ENCODE assay signal across 23 cellular contexts in genomic region chr4:24810016-24810415, GRCh38. TPM values are rescaled to one million over a fixed set of nuclear protein-coding genes. Genes with fewer than 3 reads are reported as not detected.
A peak's percentile ranks its signal among the peaks of the same experiment; 100 is the strongest.
DNase-seq lines count a peak whose midpoint lies in the region; ATAC-seq and TF ChIP-seq lines count a peak whose summit lies in the region.
"Had no signal": no experiment of that assay in that cellular context is flagged by ENCODE, and none has a peak within 500 bp of the region (broad histone marks: within the 10 kb centered on the region; RNA-seq: fewer than 3 reads in every experiment).

No MANE protein-coding gene starts in this region.

- intact Hi-C loops in IMR-90 (cut with micrococcal nuclease) (loop anchor here (5.0 kb wide), 1 partner anchor 42 kb away; no protein-coding TSS in a partner anchor), body of pancreas (cut with DNase I) (no loop called here)

- DNase-seq in A172 (ENCODE audit: low spot score) (peak; percentile 14), IMR-90 (peak; percentile 83), epithelial cell of esophagus (ENCODE audit: low read depth) (peak; percentile 27), mesendoderm (no peak), nucleus accumbens (lab: John Stamatoyannopoulos, UW) (no peak), body of pancreas (no peak)
- no peak for DNase-seq in activated CD4-positive, alpha-beta T cell treated with anti-CD3 and anti-CD28 coated beads for 4 hours
- DNase-seq: activated CD4-positive, alpha-beta T cell treated with anti-CD3 and anti-CD28 coated beads, Interleukin-2, amount 50 U/mL, for 4 hours; CD4-positive, CD25-positive, alpha-beta regulatory T cell; dermis blood vessel endothelial cell; naive B cell; NCI-H1436 treated with DMSO at 0.1 percent for 48 hours; NCI-H2171; OCI-M1; ovary; SIG-M5 had no signal

- peaks cover 3% of the 10 kb centered on the region; the same call in 1 of the 2 replicates for H3K36me3 ChIP-seq in IMR-90 (ENCODE audit: control insufficient read depth, insufficient read depth, low read length)
- H3K36me3 ChIP-seq in mesendoderm (ENCODE audit: control insufficient read depth, insufficient read depth, low read length), result no peaks in the 10 kb centered on the region
- H3K36me3 ChIP-seq in body of pancreas (replicated peaks in 1 of 2; ENCODE audit: insufficient read depth in 1 of 2, low read depth in 2 of 2), result peaks cover 0 to 7% of the 10 kb centered on the region in 2 donors
- H3K36me3 ChIP-seq: ovary had no signal

- H2BK20ac ChIP-seq in IMR-90 (ENCODE audit: low read depth, low read length), result peak overlapping the region; percentile 83

- no peaks in the 10 kb centered on the region for H3K79me2 ChIP-seq in mesendoderm (ENCODE audit: control insufficient read depth, insufficient read depth, low read length)

- in situ Hi-C loops in IMR-90 (cut with MboI; ENCODE audit: low sequenced_read_pairs), result no loop called here

- H3K4me3 ChIP-seq in IMR-90 (ENCODE audit: insufficient read depth, low read depth, low read length) (no peak overlapping the region), epithelial cell of esophagus (ENCODE audit: low read length) (no peak overlapping the region), mesendoderm (ENCODE audit: low read length) (no peak overlapping the region), body of pancreas (no peak overlapping the region)
- H3K4me3 ChIP-seq: lung, ovary, vagina had no signal

- H3K4me2 ChIP-seq in IMR-90 (ENCODE audit: low read depth, low read length) (peak overlapping the region; percentile 66), mesendoderm (ENCODE audit: low read length) (no peak overlapping the region)

- H3K56ac ChIP-seq in IMR-90 (ENCODE audit: extremely low read depth, insufficient read depth, low read length), result no peak overlapping the region
- no peak overlapping the region for H3K56ac ChIP-seq in mesendoderm (ENCODE audit: low read length)

- POLR2A ChIA-PET in IMR-90 (lab: Charles Lee; ENCODE audit: unreplicated experiment), result no interaction called here

- H3K79me1 ChIP-seq in IMR-90 (ENCODE audit: low read depth in 1 of 2, low read length in 2 of 2) (peaks cover 0 to 5% of the 10 kb centered on the region in 2 experiments; a peak in 1 of 4 replicates), mesendoderm (ENCODE audit: low read length) (no peaks in the 10 kb centered on the region)

- peak overlapping the region; percentile 66 for H3K14ac ChIP-seq in IMR-90 (replicated peaks; ENCODE audit: low read depth, low read length)

- H4K20me1 ChIP-seq in IMR-90 (ENCODE audit: insufficient read depth, low read length), result 0 out of 2 replicates have a peak, but pooled peaks cover 3% of the 10 kb centered on the region

- peak overlapping the region in 1 of 2 experiments; percentile 69; a peak in 1 of 4 replicates for H4K8ac ChIP-seq in IMR-90 (ENCODE audit: low read depth in 2 of 2, low read length in 2 of 2)
- H4K8ac ChIP-seq in mesendoderm (ENCODE audit: low read depth, low read length), result no peak overlapping the region

- peaks cover 8% of the 10 kb centered on the region for H3K9me1 ChIP-seq in IMR-90 (ENCODE audit: insufficient read depth, low read length)

- 100% methylated on average over 2 of the region's 4 CpGs; no CpG with 5 or more reads in 1 of the 2 experiments for WGBS in IMR-90 (ENCODE audit: extremely low coverage in 2 of 2, insufficient read length in 1 of 2), 2 experiments
- WGBS in mesendoderm (ENCODE audit: extremely low coverage, insufficient coverage, low lambda C conversion rate), result no CpG with 5 or more reads among the region's 4 CpGs
- WGBS in body of pancreas, 2 donors, result 90% methylated on average over 4 of the region's 4 CpGs

- H3K27me3 ChIP-seq in IMR-90 (ENCODE audit: control insufficient read depth, insufficient read depth, low read length) (no peaks in the 10 kb centered on the region), mesendoderm (ENCODE audit: insufficient read depth, low read length, poor library complexity) (no peaks in the 10 kb centered on the region), body of pancreas (no peaks in the 10 kb centered on the region)
- H3K27me3 ChIP-seq: ovary, vagina had no signal

- H2BK5ac ChIP-seq in IMR-90 (ENCODE audit: low read depth, low read length, poor library complexity, severe bottlenecking), result peak overlapping the region; percentile 44
- no peak overlapping the region for H2BK5ac ChIP-seq in mesendoderm (ENCODE audit: low read length)

- H2AK5ac ChIP-seq in IMR-90 (ENCODE audit: low read depth, low read length) (peak overlapping the region; percentile 37; the same call in 1 of the 2 replicates), mesendoderm (ENCODE audit: low read length) (no peak overlapping the region)

- dilution Hi-C loops in IMR-90 (cut with HindIII; ENCODE audit: low sequenced_read_pairs, unreplicated experiment), result no loop called here

- TF ChIP-seq CTCF in IMR-90 (conservative IDR thresholded peaks at IDR 0.05; ENCODE audit: low read depth, low read length) (no peak), epithelial cell of esophagus (IDR thresholded peaks at IDR 0.05; ENCODE audit: insufficient read depth, low read depth, low read length, missing control alignments) (no peak), body of pancreas (IDR thresholded peaks at IDR 0.05) (no peak)

- H3K4ac ChIP-seq in IMR-90 (ENCODE audit: low read depth, low read length), result peak overlapping the region; percentile 78
- no peak overlapping the region for H3K4ac ChIP-seq in mesendoderm (ENCODE audit: low read depth, low read length)

- H3K23ac ChIP-seq in IMR-90 (ENCODE audit: low read depth, low read length) (no peak overlapping the region), mesendoderm (ENCODE audit: low read length) (peak overlapping the region; percentile 11)

- peak overlapping the region; percentile 63; the same call in 1 of the 3 replicates for H2BK15ac ChIP-seq in IMR-90 (ENCODE audit: low read depth, low read length)
- no peak overlapping the region for H2BK15ac ChIP-seq in mesendoderm (replicated peaks; ENCODE audit: low read depth)

- CTCF ChIA-PET in IMR-90 (lab: Yijun Ruan, JAX), result no interaction called here

- H2AK9ac ChIP-seq in IMR-90 (replicated peaks; ENCODE audit: low read depth, low read length, poor library complexity), result no peak overlapping the region

- peak overlapping the region; percentile 45 for H4K91ac ChIP-seq in IMR-90 (ENCODE audit: insufficient read depth, low read depth, low read length)

- H4K5ac ChIP-seq in IMR-90 (ENCODE audit: low read depth, low read length), result no peak overlapping the region
- H4K5ac ChIP-seq in mesendoderm (ENCODE audit: low read length), result no peak overlapping the region

- TF ChIP-seq RAD21 in IMR-90 (IDR thresholded peaks at IDR 0.05; ENCODE audit: low read length), result no peak

- H3K4me1 ChIP-seq in IMR-90 (ENCODE audit: control insufficient read depth, insufficient read depth, low read length), result peaks cover 10% of the 10 kb centered on the region
- peaks cover 3% of the 10 kb centered on the region for H3K4me1 ChIP-seq in mesendoderm (ENCODE audit: control insufficient read depth, low read depth, low read length)
- peaks cover 6% of the 10 kb centered on the region for H3K4me1 ChIP-seq in body of pancreas

- ATAC-seq in IMR-90 (ENCODE audit: low read depth) (peak; percentile 89), HG03097 (IDR thresholded peaks at IDR 0.05; ENCODE audit: low FRiP score, unreplicated experiment) (no peak), body of pancreas (no peak)

- H2BK120ac ChIP-seq in IMR-90 (ENCODE audit: low read depth, low read length) (peak overlapping the region; percentile 39; the same call in 1 of the 2 replicates), mesendoderm (ENCODE audit: low read depth, low read length) (no peak overlapping the region)

- H3K9me3 ChIP-seq in IMR-90 (ENCODE audit: control insufficient read depth, insufficient read depth, low read length), result peaks cover 5% of the 10 kb centered on the region
- H3K9me3 ChIP-seq in body of pancreas, result no peaks in the 10 kb centered on the region
- H3K9me3 ChIP-seq: ovary, vagina had no signal

- H3K18ac ChIP-seq in IMR-90 (ENCODE audit: low read depth, low read length) (peak overlapping the region; percentile 80), mesendoderm (ENCODE audit: low read length) (no peak overlapping the region)

- TF ChIP-seq POLR2A in IMR-90 (IDR thresholded peaks at IDR 0.05; ENCODE audit: low read depth, low read length) (no peak), body of pancreas (IDR thresholded peaks at IDR 0.05) (no peak)

- H3K27ac ChIP-seq in IMR-90 (ENCODE audit: insufficient read depth, low read length) (peak overlapping the region; percentile 14; the same call in 1 of the 2 replicates), mesendoderm (ENCODE audit: low read depth, low read length) (no peak overlapping the region), body of pancreas (no peak overlapping the region)
- H3K27ac ChIP-seq: ovary, vagina had no signal

- no peak overlapping the region for H2AFZ ChIP-seq in IMR-90 (replicated peaks; ENCODE audit: low read length, poor library complexity)

- H3K9ac ChIP-seq in IMR-90 (ENCODE audit: low read depth, low read length), result no peak overlapping the region
- H3K9ac ChIP-seq in mesendoderm (ENCODE audit: low read length), result no peak overlapping the region

- no TSS peak for BruUV-seq in IMR-90 (replicated peaks; lab: Mats Ljungman, UMichigan)

TF ChIP-seq in IMR-90, 13 proteins besides CTCF, POLR2A, EP300 and RAD21 (continues in another document):
- no peak for TF ChIP-seq ELK1 (IDR thresholded peaks at IDR 0.05; ENCODE audit: borderline replicate concordance, low read depth, low read length)
- peak; percentile 51; the same call in 1 of the 2 replicates for TF ChIP-seq FOS (IDR thresholded peaks at IDR 0.05; ENCODE audit: low read depth, low read length)

RNA-seq across cellular contexts. Expression of gene SOD3, which starts 14.6 kb away (rescaled TPM):
- total RNA-seq in A172 (2014; rRNA removed; shearing (Covaris generic)), result 1.9 and 2.7 TPM in 2 replicates
- 0.28 and 0.36 TPM in 2 replicates for total RNA-seq in IMR-90 (2012; rRNA removed)
- 5.8 and 7.3 TPM in 2 replicates for polyA plus RNA-seq in IMR-90 (2012; rRNA removed)
- 10.8 and 29.1 TPM in 2 replicates for polyA plus RNA-seq in IMR-90 (2012; cell fraction: cytosol; rRNA removed)
- polyA plus RNA-seq in IMR-90 (2012; cell fraction: nucleus; rRNA removed; ENCODE audit: low replicate concordance), result 3.0 and 6.1 TPM in 2 replicates
- 0.87 TPM for polyA plus RNA-seq in mesendoderm (2013, experiment 1 of 2)
- 0.92 TPM for polyA plus RNA-seq in mesendoderm (2013, experiment 2 of 2)
- 100 to 1,000 TPM; 139 to 290 TPM for total RNA-seq in body of pancreas
- total RNA-seq: A673; CD4-positive, CD25-positive, alpha-beta regulatory T cell; dermis blood vessel endothelial cell; MCF 10A; T-helper 1 cell treated with Interleukin-12 subunit alpha and Interleukin-12 subunit beta and Interleukin-4 antibody, amounts not matched to agents 30 ng/mL and 1 ng/mL, for 36 hours had no signal
- polyA plus RNA-seq: CD4-positive, CD25-positive, alpha-beta regulatory T cell; IgD-negative memory B cell had no signal

Comparison
In these comparisons a context has a peak if more than half of its experiments do, and no peak if none do; other contexts are left out.
1. DNase-seq: peak in A172 (single experiment), IMR-90 (single experiment) and epithelial cell of esophagus (single experiment); none in mesendoderm (single experiment), activated CD4-positive, alpha-beta T cell treated with anti-CD3 and anti-CD28 coated beads for 4 hours (0 of 2), nucleus accumbens (0 of 56) and body of pancreas (0 of 4).
2. RNA of gene SOD3, which starts 14.6 kb away (total RNA-seq): 139 to 290 TPM in body of pancreas; 1.9 to 2.7 TPM in A172 and 0.28 to 0.36 TPM in IMR-90; every median in the first group is over 10 times any median in the second.